In genomic region chr21:37220433-37220980, GRCh38 we compare ENCODE assay signal across 8 cellular contexts. TPM values are rescaled to one million over a fixed set of nuclear protein-coding genes. Genes with fewer than 3 reads are reported as not detected.
A peak's percentile ranks its signal among the peaks of the same experiment; 100 is the strongest.
DNase-seq lines count a peak whose midpoint lies in the region; ATAC-seq and TF ChIP-seq lines count a peak whose summit lies in the region.

No MANE protein-coding gene starts in this region.

- TF ChIP-seq CTCF in RWPE2 (IDR thresholded peaks at IDR 0.05; ENCODE audit: poor library complexity, severe bottlenecking): no peak
- no peak for TF ChIP-seq CTCF in smooth muscle cell (IDR thresholded peaks at IDR 0.05; ENCODE audit: borderline replicate concordance, insufficient read depth, poor library complexity, severe bottlenecking)

- H3K27me3 ChIP-seq in RWPE2 (ENCODE audit: insufficient read depth, poor library complexity, severe bottlenecking): no peaks in the 10 kb centered on the region
- no peaks in the 10 kb centered on the region for H3K27me3 ChIP-seq in iPS-20b (ENCODE audit: insufficient read depth, low read length)
- H3K27me3 ChIP-seq in smooth muscle cell (ENCODE audit: low read depth): no peaks in the 10 kb centered on the region

- H2AFZ ChIP-seq in smooth muscle cell (ENCODE audit: low read depth): no peak overlapping the region

- H3K4me1 ChIP-seq in RWPE2 (ENCODE audit: insufficient read depth, poor library complexity, severe bottlenecking) (peaks cover 4% of the 10 kb centered on the region), iPS-20b (ENCODE audit: insufficient read depth, low read length) (no peaks in the 10 kb centered on the region), smooth muscle cell (ENCODE audit: low read depth) (no peaks in the 10 kb centered on the region)

- peak; percentile 35 for ATAC-seq in GM19395 (IDR thresholded peaks at IDR 0.05; ENCODE audit: unreplicated experiment)
- ATAC-seq in HG03439 (IDR thresholded peaks at IDR 0.05; ENCODE audit: unreplicated experiment): peak; percentile 40
- peak; percentile 62 for ATAC-seq in RWPE2 (ENCODE audit: low read depth)

- H3K36me3 ChIP-seq in RWPE2 (ENCODE audit: low read depth) (peaks cover 15% of the 10 kb centered on the region), iPS-20b (ENCODE audit: insufficient read depth, low read depth, low read length) (peaks cover 26% of the 10 kb centered on the region), smooth muscle cell (ENCODE audit: low read depth) (peaks cover 10% of the 10 kb centered on the region)

- H3K27ac ChIP-seq in RWPE2 (ENCODE audit: poor library complexity, severe bottlenecking) (peak overlapping the region; percentile 12), iPS-20b (ENCODE audit: low read length) (no peak overlapping the region), smooth muscle cell (ENCODE audit: low read depth) (no peak overlapping the region)

- peak overlapping the region; percentile 37 for H3K4me3 ChIP-seq in RWPE2 (ENCODE audit: severe bottlenecking)
- peak overlapping the region; percentile 7; the same call in 1 of the 2 replicates for H3K4me3 ChIP-seq in iPS-20b (ENCODE audit: low read length)
- H3K4me3 ChIP-seq in smooth muscle cell: peak overlapping the region; percentile 38

- H3K9me3 ChIP-seq in RWPE2 (ENCODE audit: severe bottlenecking) (no peaks in the 10 kb centered on the region), iPS-20b (ENCODE audit: insufficient read depth, low read depth, low read length) (peaks cover 15% of the 10 kb centered on the region), smooth muscle cell (replicated peaks; ENCODE audit: low read depth) (no peaks in the 10 kb centered on the region)

- H3K4me2 ChIP-seq in smooth muscle cell: peak overlapping the region; percentile 81

- no peak overlapping the region for H3K9ac ChIP-seq in iPS-20b (ENCODE audit: low read depth, low read length)
- H3K9ac ChIP-seq in smooth muscle cell (ENCODE audit: low read depth): no peak overlapping the region

- H4K20me1 ChIP-seq in smooth muscle cell (ENCODE audit: low read depth): no peaks in the 10 kb centered on the region

- H3F3A ChIP-seq in smooth muscle cell (ENCODE audit: low read depth): no peaks in the 10 kb centered on the region

- 61% methylated on average over 35 of the region's 35 CpGs for WGBS in smooth muscle cell (ENCODE audit: low lambda C conversion rate)

- DNase-seq in DMS53 (lab: John Stamatoyannopoulos, UW): peak; percentile 81
- no peak for DNase-seq in RWPE2 (ENCODE audit: low spot score)
- peak; percentile 67 for DNase-seq in astrocyte of the hippocampus (ENCODE audit: low read depth, low spot score)
- DNase-seq in smooth muscle cell (lab: John Stamatoyannopoulos, UW; ENCODE audit: unreplicated experiment): no peak
- no peak for DNase-seq in glomerular visceral epithelial cell (ENCODE audit: extremely low spot score)

- no peaks in the 10 kb centered on the region for H3K79me2 ChIP-seq in smooth muscle cell (ENCODE audit: low read depth)

RNA-seq across cellular contexts. Expression of gene VPS26C, which starts 46.6 kb away (rescaled TPM):
- 50.3 and 64.8 TPM in 2 replicates for total RNA-seq in smooth muscle cell
- 31.7 and 35.4 TPM in 2 replicates for polyA plus RNA-seq in smooth muscle cell

Comparison
In these comparisons a context has a peak if more than half of its experiments do, and no peak if none do; other contexts are left out.
1. DNase-seq: peak in DMS53 (single experiment) and astrocyte of the hippocampus (single experiment); none in RWPE2 (single experiment), smooth muscle cell (single experiment) and glomerular visceral epithelial cell (single experiment).
2. Peak in every context shown above with its lines, with median percentiles within 50 percentile points of each other: ATAC-seq and H3K4me3 ChIP-seq.